Comparison of ENCODE assay signal across 14 cellular contexts in genomic region chr16:15576960-15577958, GRCh38.
DNase-seq lines count a peak whose midpoint lies in the region; ATAC-seq and TF ChIP-seq lines count a peak whose summit lies in the region.
"Had no signal": no experiment of that assay in that cellular context is flagged by ENCODE, and none has a peak within 500 bp of the region (broad histone marks: within the 10 kb centered on the region; RNA-seq: fewer than 3 reads in every experiment).

No MANE protein-coding gene starts in this region.

- TF ChIP-seq CTCF in C4-2B (conservative IDR thresholded peaks at IDR 0.05) (no peak), adrenal gland (IDR thresholded peaks at IDR 0.05) (no peak), nephron progenitor cell (IDR thresholded peaks at IDR 0.05) (no peak)

- no peaks in the 10 kb centered on the region for H3K36me3 ChIP-seq in adrenal gland (replicated peaks in 1 of 2)

- H3K27ac Mint-ChIP-seq in memory B cell: peak overlapping the region; percentile 41
- H3K27ac Mint-ChIP-seq in nephron progenitor cell: no peak overlapping the region
- H3K27ac Mint-ChIP-seq: mesothelial cell of epicardium had no signal

- peak overlapping the region; percentile 86 for H3K27ac ChIP-seq in C4-2B
- H3K27ac ChIP-seq in adrenal gland: peak overlapping the region in 1 of 5 donors; percentile 40
- H3K27ac ChIP-seq: GM23248 had no signal

- no peaks in the 10 kb centered on the region for H3K9me3 ChIP-seq in adrenal gland (replicated peaks in 1 of 3)

- H3K9me3 Mint-ChIP-seq in memory B cell: peaks cover 3% of the 10 kb centered on the region
- H3K9me3 Mint-ChIP-seq in nephron progenitor cell: peaks cover 10% of the 10 kb centered on the region

- intact Hi-C loops in adrenal gland (cut with DNase I): no loop called here

- no peaks in the 10 kb centered on the region for H3K4me1 ChIP-seq in adrenal gland (replicated peaks in 1 of 2)

- no peaks in the 10 kb centered on the region for H3K27me3 ChIP-seq in adrenal gland

- H3K4me3 ChIP-seq in adrenal gland: no peak overlapping the region
- H3K4me3 ChIP-seq: GM23248 had no signal

- DNase-seq in LoVo (ENCODE audit: low spot score) (peak; percentile 94), RKO (ENCODE audit: low spot score) (peak; percentile 32), memory B cell (ENCODE audit: low spot score in 2 of 2) (no peak), adrenal gland (no peak), nephron progenitor cell (no peak)
- no peak for DNase-seq in stimulated activated CD4-positive, alpha-beta T cell treated with anti-CD3 and anti-CD28 coated beads, Interleukin-15, amount 100 ng/mL, for 24 hours
- DNase-seq: activated T-cell treated with anti-CD3 and anti-CD28 coated beads, Interleukin-2, amount 50 U/mL, for 48 hours; EL; GM23248; MV-4-11 had no signal

- H3K36me3 Mint-ChIP-seq in memory B cell (peaks cover 9% of the 10 kb centered on the region), nephron progenitor cell (ENCODE audit: low read depth) (peaks cover 79% of the 10 kb centered on the region)
- H3K36me3 Mint-ChIP-seq: mesothelial cell of epicardium had no signal

- ATAC-seq in memory B cell (ENCODE audit: low read depth) (no peak), HG03457 (IDR thresholded peaks at IDR 0.05; ENCODE audit: unreplicated experiment) (no peak)
- ATAC-seq: activated CD4-positive, CD25-positive, alpha-beta regulatory T cell treated with anti-CD3 and anti-CD28 coated beads, Interleukin-2, amount 50 U/mL, for 24 hours had no signal

- WGBS in adrenal gland, 4 donors: 92 to 95% (median 94%) methylated on average over 20 of the region's 20 CpGs

- no peaks in the 10 kb centered on the region for H3K27me3 Mint-ChIP-seq in memory B cell
- peaks cover 9% of the 10 kb centered on the region for H3K27me3 Mint-ChIP-seq in nephron progenitor cell (ENCODE audit: low read depth, poor library complexity)

- TF ChIP-seq POLR2A in adrenal gland (IDR thresholded peaks at IDR 0.05): no peak

- H3K4me1 Mint-ChIP-seq in memory B cell (peaks cover 7% of the 10 kb centered on the region), nephron progenitor cell (peaks cover 25% of the 10 kb centered on the region)
- H3K4me1 Mint-ChIP-seq: mesothelial cell of epicardium had no signal

- H3K4me3 Mint-ChIP-seq in memory B cell (no peak overlapping the region), nephron progenitor cell (no peak overlapping the region)
- H3K4me3 Mint-ChIP-seq: mesothelial cell of epicardium had no signal

Comparison
In these comparisons a context has a peak if more than half of its experiments do, and no peak if none do; other contexts are left out.
1. DNase-seq: peak in LoVo (single experiment) and RKO (single experiment); none in memory B cell (0 of 2), adrenal gland (0 of 7), stimulated activated CD4-positive, alpha-beta T cell treated with anti-CD3 and anti-CD28 coated beads, Interleukin-15, amount 100 ng/mL, for 24 hours (single experiment) and nephron progenitor cell (single experiment).